ENCODE assay signal across 8 cellular contexts in genomic region chr14:20630340-20631022, GRCh38. TPM values are rescaled to one million over a fixed set of nuclear protein-coding genes. Genes with fewer than 3 reads are reported as not detected.
DNase-seq lines count a peak whose midpoint lies in the region; ATAC-seq lines count a peak whose summit lies in the region.

No MANE protein-coding gene starts in this region.

- DNase-seq in D341Med (ENCODE audit: low spot score) = peak; percentile 43
- peak; percentile 75 to 87 for DNase-seq in SW 1271 (lab: John Stamatoyannopoulos, UW)
- DNase-seq in ecto neural progenitor cell (ENCODE audit: low spot score) = peak; percentile 60
- peak; percentile 20 for DNase-seq in myocyte (ENCODE audit: low read depth)
- DNase-seq in putamen (ENCODE audit: low spot score) = no peak

- ATAC-seq in HG03354 (IDR thresholded peaks at IDR 0.05; ENCODE audit: poor library complexity, severe bottlenecking, unreplicated experiment) (peak; percentile 29), GM21447 (IDR thresholded peaks at IDR 0.05; ENCODE audit: unreplicated experiment) (no peak), HG02571 (IDR thresholded peaks at IDR 0.05; ENCODE audit: unreplicated experiment) (no peak)

RNA-seq across cellular contexts. Expression of gene OR6S1, which starts 11.0 kb away (rescaled TPM):
- total RNA-seq in myocyte = not detected in 2 replicates
- polyA plus RNA-seq in myocyte (2012) = not detected

RNA-seq across cellular contexts. Expression of gene RNASE12, which starts 39.3 kb away (rescaled TPM):
- not detected in 2 replicates for total RNA-seq in myocyte
- not detected for polyA plus RNA-seq in myocyte (2012)

RNA-seq across cellular contexts. Expression of gene RNASE11, which starts 42.7 kb away (rescaled TPM):
- total RNA-seq in myocyte = not detected in 2 replicates
- polyA plus RNA-seq in myocyte (2012) = not detected

RNA-seq across cellular contexts. Expression of gene RNASE4, which starts 53.9 kb away (rescaled TPM):
- total RNA-seq in myocyte = 4.7 and 7.2 TPM in 2 replicates
- 16.3 TPM for polyA plus RNA-seq in myocyte (2012)

RNA-seq across cellular contexts. Expression of gene ANG, which starts 58.1 kb away (rescaled TPM):
- total RNA-seq in myocyte = 0.42 and 1.4 TPM in 2 replicates
- 6.7 TPM for polyA plus RNA-seq in myocyte (2012)
